Comparison of ENCODE assay signal across 35 cellular contexts in genomic region chr3:118593277-118593670, GRCh38.
"Had no signal": no experiment of that assay in that cellular context is flagged by ENCODE, and none has a peak within 500 bp of the region (broad histone marks: within the 10 kb centered on the region; RNA-seq: fewer than 3 reads in every experiment).

No MANE protein-coding gene starts in this region.

- H3K27me3 ChIP-seq: MG63 had no signal

- H3K4me3 ChIP-seq: MG63 had no signal

- H3K36me3 ChIP-seq: MG63 had no signal

- DNase-seq: Kasumi-1, MG63, MM.1S, MV-4-11, NCI-H1048, NCI-H1092, NCI-H1092 treated with DMSO at 0.1 percent for 48 hours, NCI-H1105, NCI-H1105 treated with DMSO at 0.1 percent for 48 hours, NCI-H1417, NCI-H1417 treated with DMSO at 0.1 percent for 48 hours, NCI-H1436, NCI-H1436 treated with DMSO at 0.1 percent for 48 hours, NCI-H146, NCI-H1694, NCI-H1694 treated with DMSO at 0.1 percent for 48 hours, NCI-H187, NCI-H187 treated with DMSO at 0.1 percent for 48 hours, NCI-H1930, NCI-H2029, NCI-H2029 treated with DMSO at 0.1 percent for 48 hours, NCI-H2081, NCI-H2081 treated with DMSO at 0.1 percent for 48 hours, NCI-H2107, NCI-H2171, NCI-H2171 treated with DMSO at 0.1 percent for 48 hours, NCI-H2227 treated with DMSO at 0.1 percent for 48 hours, NCI-H226, NCI-H345, NCI-H446, NCI-H446 treated with DMSO at 0.1 percent for 48 hours, NCI-H510A, NCI-H510A treated with DMSO at 0.1 percent for 48 hours, NCI-H524, NCI-H524 treated with DMSO at 0.1 percent for 48 hours had no signal
